In the genomic region with DNA sequence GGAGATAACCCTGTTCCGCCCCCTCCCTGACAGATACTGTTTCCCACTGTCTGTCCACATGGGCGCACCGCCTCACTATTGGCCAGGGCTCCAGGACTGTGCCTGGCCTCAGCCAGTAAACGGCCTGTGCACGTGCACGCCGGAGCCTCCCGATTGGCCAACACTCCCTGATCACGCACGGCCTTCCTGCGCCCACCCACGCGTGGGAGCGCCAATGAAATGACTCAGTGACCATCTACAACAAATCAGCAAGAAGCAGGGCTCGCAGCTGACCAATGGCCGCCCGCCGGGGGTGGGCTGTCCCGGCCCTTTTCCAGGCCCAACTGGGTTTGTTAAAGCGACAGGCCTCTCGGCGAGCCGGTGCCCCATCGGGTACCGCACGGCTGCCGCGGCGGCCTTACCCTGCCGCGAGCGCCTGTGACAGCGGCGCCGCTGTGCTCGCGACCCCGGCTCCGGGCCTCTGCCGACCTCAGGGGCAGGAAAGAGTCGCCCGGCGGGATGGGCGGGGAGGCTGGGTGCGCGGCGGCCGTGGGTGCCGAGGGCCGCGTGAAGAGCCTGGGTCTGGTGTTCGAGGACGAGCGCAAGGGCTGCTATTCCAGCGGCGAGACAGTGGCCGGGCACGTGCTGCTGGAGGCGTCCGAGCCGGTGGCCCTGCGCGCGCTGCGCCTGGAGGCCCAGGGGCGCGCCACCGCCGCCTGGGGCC, we compare ENCODE assay signal across 8 cellular contexts. TPM values are rescaled to one million over a fixed set of nuclear protein-coding genes. Genes with fewer than 3 reads are reported as not detected.
DNase-seq lines count a peak whose midpoint lies in the region; ATAC-seq, FAIRE-seq and TF ChIP-seq lines count a peak whose summit lies in the region.

A gene with protein sequence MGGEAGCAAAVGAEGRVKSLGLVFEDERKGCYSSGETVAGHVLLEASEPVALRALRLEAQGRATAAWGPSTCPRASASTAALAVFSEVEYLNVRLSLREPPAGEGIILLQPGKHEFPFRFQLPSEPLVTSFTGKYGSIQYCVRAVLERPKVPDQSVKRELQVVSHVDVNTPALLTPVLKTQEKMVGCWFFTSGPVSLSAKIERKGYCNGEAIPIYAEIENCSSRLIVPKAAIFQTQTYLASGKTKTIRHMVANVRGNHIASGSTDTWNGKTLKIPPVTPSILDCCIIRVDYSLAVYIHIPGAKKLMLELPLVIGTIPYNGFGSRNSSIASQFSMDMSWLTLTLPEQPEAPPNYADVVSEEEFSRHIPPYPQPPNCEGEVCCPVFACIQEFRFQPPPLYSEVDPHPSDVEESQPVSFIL (plus strand): TSS at position 340 of the 703 bp plus-strand sequence. CDS start 159 bp downstream, at position 499.

- no peaks in the 10 kb centered on the region for H3K27me3 ChIP-seq in right lobe of liver

- POLR2A ChIA-PET in activated CD8-positive, alpha-beta T cell treated with anti-CD3 and anti-CD28 coated beads, Interleukin-2, amount 10 ng/mL, durations not matched to agents 7 days and 5 days (lab: Charles Lee) = no interaction called here

- peak; percentile 94 for TF ChIP-seq POLR2A in right lobe of liver (IDR thresholded peaks at IDR 0.05)

- peak within 1 kb of the TSS; percentile 68 for H3K27ac Mint-ChIP-seq in activated CD8-positive, alpha-beta T cell treated with anti-CD3 and anti-CD28 coated beads, Interleukin-2, amount 10 ng/mL, durations not matched to agents 7 days and 5 days

- no peak for FAIRE-seq in GM19239 (lab: Jason Lieb, UNC)

- H3K36me3 Mint-ChIP-seq in activated CD8-positive, alpha-beta T cell treated with anti-CD3 and anti-CD28 coated beads, Interleukin-2, amount 10 ng/mL, durations not matched to agents 7 days and 5 days (ENCODE audit: low read depth) = no peaks in the 10 kb centered on the region

- H3K4me3 Mint-ChIP-seq in activated CD8-positive, alpha-beta T cell treated with anti-CD3 and anti-CD28 coated beads, Interleukin-2, amount 10 ng/mL, durations not matched to agents 7 days and 5 days = peak within 1 kb of the TSS; percentile 74

- CTCF ChIA-PET in activated CD8-positive, alpha-beta T cell treated with anti-CD3 and anti-CD28 coated beads, Interleukin-2, amount 10 ng/mL, durations not matched to agents 7 days and 5 days (lab: Charles Lee) = interaction anchor here (1.0 kb wide), 1 partner anchor 50 kb away, joined by 3 read pairs; no protein-coding TSS in a partner anchor

- peaks cover 0 to 13% (median 3%) of the 10 kb centered on the region in 4 donors for H3K4me1 ChIP-seq in right lobe of liver

- no peaks in the 10 kb centered on the region for H3K36me3 ChIP-seq in right lobe of liver

- peak; percentile 97 for DNase-seq in AG08395 (ENCODE audit: low spot score)
- peak; percentile 2 for DNase-seq in GM19239 (ENCODE audit: insufficient read length, low spot score)
- DNase-seq in NCI-H69 (lab: John Stamatoyannopoulos, UW) = peak; percentile 97
- DNase-seq in activated CD8-positive, alpha-beta T cell treated with anti-CD3 and anti-CD28 coated beads, Interleukin-2, amount 10 ng/mL, durations not matched to agents 7 days and 5 days = peak; percentile 98
- peak; percentile 99 for DNase-seq in ecto neural progenitor cell (ENCODE audit: low spot score)
- peak; percentile 100 for DNase-seq in right lobe of liver
- DNase-seq in stimulated activated CD4-positive, alpha-beta T cell treated with anti-CD3 and anti-CD28 coated beads, Interleukin-2, amount 100 ng/mL, for 48 hours = peak; percentile 82 to 90

- H3K27ac ChIP-seq in right lobe of liver = peak within 1 kb of the TSS; percentile 86 to 91 (median 89)

- peaks cover 14% of the 10 kb centered on the region for H3K4me1 Mint-ChIP-seq in activated CD8-positive, alpha-beta T cell treated with anti-CD3 and anti-CD28 coated beads, Interleukin-2, amount 10 ng/mL, durations not matched to agents 7 days and 5 days (ENCODE audit: low read depth)

- no peaks in the 10 kb centered on the region for H3K9me3 Mint-ChIP-seq in activated CD8-positive, alpha-beta T cell treated with anti-CD3 and anti-CD28 coated beads, Interleukin-2, amount 10 ng/mL, durations not matched to agents 7 days and 5 days (ENCODE audit: insufficient read depth)

- intact Hi-C loops in right lobe of liver (cut with DNase I) = no loop called here

- ATAC-seq in HG03520 (IDR thresholded peaks at IDR 0.05; ENCODE audit: unreplicated experiment) (peak; percentile 92), right lobe of liver (peak; percentile 93 to 98 (median 96))
- ATAC-seq in activated CD8-positive, alpha-beta T cell treated with anti-CD3 and anti-CD28 coated beads, Interleukin-2, amount 10 ng/mL, durations not matched to agents 7 days and 5 days = peak; percentile 98

- H3K4me3 ChIP-seq in right lobe of liver = peak within 1 kb of the TSS; percentile 80 to 91 (median 88)

- TF ChIP-seq CTCF in right lobe of liver (IDR thresholded peaks at IDR 0.05) = no peak

- peaks cover 5% of the 10 kb centered on the region for H3K27me3 Mint-ChIP-seq in activated CD8-positive, alpha-beta T cell treated with anti-CD3 and anti-CD28 coated beads, Interleukin-2, amount 10 ng/mL, durations not matched to agents 7 days and 5 days (ENCODE audit: low read depth)

- no peaks in the 10 kb centered on the region for H3K9me3 ChIP-seq in right lobe of liver

- WGBS in right lobe of liver (ENCODE audit: insufficient coverage, low coverage, low lambda C conversion rate, missing lambda C conversion rate) = 0% methylated on average over 12 of the region's 69 CpGs

RNA-seq across cellular contexts. Expression of the gene that starts here (rescaled TPM):
- under 1 TPM; 0.18 to 0.24 TPM for total RNA-seq in activated CD8-positive, alpha-beta T cell treated with anti-CD3 and anti-CD28 coated beads, Interleukin-2, amount 10 ng/mL, durations not matched to agents 7 days and 5 days
- 10 to 100 TPM in 3 of 6 experiments, 1 to 10 TPM in 3; 5.0 to 17.4 (median 12.7) TPM for total RNA-seq in right lobe of liver

Comparison
In these comparisons a context has a peak if more than half of its experiments do, and no peak if none do; other contexts are left out.
1. Peak in every context shown above with its lines: DNase-seq, ATAC-seq, H3K4me3 ChIP-seq and H3K27ac ChIP-seq.
2. RNA of the gene that starts here (total RNA-seq): 5.0 to 17.4 TPM in right lobe of liver; 0.18 to 0.24 TPM in activated CD8-positive, alpha-beta T cell treated with anti-CD3 and anti-CD28 coated beads, Interleukin-2, amount 10 ng/mL, durations not matched to agents 7 days and 5 days; every median in the first group is over 4 times any median in the second.
3. Peak in DNase-seq and ATAC-seq in activated CD8-positive, alpha-beta T cell treated with anti-CD3 and anti-CD28 coated beads, Interleukin-2, amount 10 ng/mL, durations not matched to agents 7 days and 5 days; RNA of the gene not detected or under 1 TPM.
4. DNase-seq: peak in every context shown above with its lines; median percentile 100 in right lobe of liver; 99 in ecto neural progenitor cell; 98 in activated CD8-positive, alpha-beta T cell treated with anti-CD3 and anti-CD28 coated beads, Interleukin-2, amount 10 ng/mL, durations not matched to agents 7 days and 5 days; 97 in AG08395; 97 in NCI-H69; 86 in stimulated activated CD4-positive, alpha-beta T cell treated with anti-CD3 and anti-CD28 coated beads, Interleukin-2, amount 100 ng/mL, for 48 hours; 2 in GM19239.